ENCODE assay signal across 8 cellular contexts in the genomic region with DNA sequence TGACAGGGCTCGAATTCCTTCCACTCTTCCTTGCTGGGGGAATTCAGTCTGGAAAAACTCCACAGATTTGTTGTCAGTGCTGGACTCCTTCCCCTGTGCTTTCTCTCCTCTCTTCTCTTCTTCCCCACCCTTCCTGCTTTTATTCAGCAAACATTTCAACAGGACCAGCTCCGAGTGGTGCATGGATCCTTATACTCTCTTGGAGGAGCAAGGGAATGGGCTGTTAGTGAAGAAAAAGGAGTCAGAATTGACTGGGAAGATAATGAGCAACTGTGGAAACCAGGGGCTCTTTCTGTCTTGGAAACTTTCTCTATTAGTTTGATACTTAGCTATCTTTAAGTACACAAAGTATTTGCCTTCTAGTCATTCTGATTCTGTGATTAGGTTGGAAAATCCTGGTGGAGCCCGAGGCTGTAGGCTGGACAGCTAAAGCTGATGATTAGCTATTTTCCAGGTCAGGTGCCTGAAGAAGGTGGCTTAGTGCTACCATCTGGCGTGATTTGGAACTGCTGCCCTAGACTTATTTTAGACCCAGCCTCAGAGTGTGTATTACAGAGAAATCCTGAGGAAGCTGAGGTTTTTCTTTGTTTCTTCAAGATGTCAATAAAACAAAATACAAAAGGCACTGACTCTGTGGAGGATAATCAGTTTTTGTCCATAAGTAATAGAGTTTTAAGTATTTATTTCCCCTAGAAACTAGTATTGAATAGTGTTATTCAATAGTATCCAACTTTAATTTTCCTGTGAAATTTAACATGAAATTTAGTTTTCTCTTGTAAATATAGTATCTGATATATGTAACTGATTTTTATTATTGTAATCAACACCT. TPM values are rescaled to one million over a fixed set of nuclear protein-coding genes. Genes with fewer than 3 reads are reported as not detected.
DNase-seq lines count a peak whose midpoint lies in the region; ATAC-seq and TF ChIP-seq lines count a peak whose summit lies in the region.

No MANE protein-coding gene starts in this region.

- no peaks in the 10 kb centered on the region for H3K9me2 ChIP-seq in MM.1S (replicated peaks; ENCODE audit: insufficient read depth, low read length)

- H3K27me3 Mint-ChIP-seq in natural killer cell (ENCODE audit: low read depth in 2 of 2) = no peaks in the 10 kb centered on the region
- H3K27me3 Mint-ChIP-seq in T-helper 2 cell treated with Interferon-gamma antibody and Interleukin-4, amounts not matched to agents 5 μg/mL and 100 μg/mL, for 36 hours (ENCODE audit: low read depth) = no peaks in the 10 kb centered on the region

- H2AFZ ChIP-seq in MM.1S (ENCODE audit: low read length) = no peak overlapping the region

- ATAC-seq in natural killer cell = peak; percentile 50 to 70 (median 67)

- DNase-seq in HFF-Myc (ENCODE audit: extremely low read depth, low read depth) (peak; percentile 27), MM.1S (peak; percentile 51), fibroblast of gingiva (ENCODE audit: low read depth) (peak; percentile 64), natural killer cell (no peak)
- peak; percentile 33 for DNase-seq in activated CD4-positive, alpha-beta T cell treated with anti-CD3 and anti-CD28 coated beads, Interleukin-2, amount 50 U/mL, for 1 hour
- DNase-seq in T-helper 2 cell treated with Interferon-gamma antibody and Interleukin-4, amounts not matched to agents 5 μg/mL and 100 μg/mL, for 36 hours (ENCODE audit: low spot score) = no peak

- peak; percentile 89 for TF ChIP-seq CTCF in C4-2B (conservative IDR thresholded peaks at IDR 0.05)
- TF ChIP-seq CTCF in GM12875 (IDR thresholded peaks at IDR 0.05; ENCODE audit: borderline replicate concordance, insufficient read depth, low read depth, low read length) = peak; percentile 62; the same call in 1 of the 2 replicates
- peak; percentile 54 for TF ChIP-seq CTCF in HFF-Myc (IDR thresholded peaks at IDR 0.05; ENCODE audit: low read depth, low read length, missing control alignments)
- peak; percentile 60 for TF ChIP-seq CTCF in MM.1S (IDR thresholded peaks at IDR 0.05; ENCODE audit: low read length)
- peak; percentile 39 for TF ChIP-seq CTCF in natural killer cell (IDR thresholded peaks at IDR 0.05)

- peaks cover 0 to 11% of the 10 kb centered on the region in 2 donors for H3K4me1 Mint-ChIP-seq in natural killer cell
- peaks cover 7% of the 10 kb centered on the region for H3K4me1 Mint-ChIP-seq in T-helper 2 cell treated with Interferon-gamma antibody and Interleukin-4, amounts not matched to agents 5 μg/mL and 100 μg/mL, for 36 hours (ENCODE audit: low read depth)

- no peak overlapping the region for H3K9ac ChIP-seq in MM.1S (ENCODE audit: low read length)

- no peaks in the 10 kb centered on the region for H3K27me3 ChIP-seq in MM.1S (replicated peaks; ENCODE audit: insufficient read depth, low read length)

- H3K36me3 Mint-ChIP-seq in natural killer cell = peaks cover 23% of the 10 kb centered on the region
- peaks cover 20% of the 10 kb centered on the region for H3K36me3 Mint-ChIP-seq in T-helper 2 cell treated with Interferon-gamma antibody and Interleukin-4, amounts not matched to agents 5 μg/mL and 100 μg/mL, for 36 hours (ENCODE audit: low read depth)

- no peaks in the 10 kb centered on the region for H3F3A ChIP-seq in MM.1S (ENCODE audit: insufficient read depth, low read length)

- H3K4me3 ChIP-seq in GM12875 (ENCODE audit: low read depth, low read length) (no peak overlapping the region), HFF-Myc (replicated peaks; ENCODE audit: low read depth, low read length) (no peak overlapping the region), MM.1S (ENCODE audit: low read length) (no peak overlapping the region)

- H3K9me3 ChIP-seq in MM.1S (replicated peaks; ENCODE audit: insufficient read depth, low read length) = no peaks in the 10 kb centered on the region

- intact Hi-C loops in natural killer cell (cut with micrococcal nuclease) = loop anchor here (1.0 kb wide), 1 partner anchor 120 kb away; no protein-coding TSS in a partner anchor

- H3K4me1 ChIP-seq in MM.1S (ENCODE audit: low read length) = no peaks in the 10 kb centered on the region

- H3K27ac Mint-ChIP-seq in natural killer cell = peak overlapping the region in 1 of 2 donors; percentile 41
- H3K27ac Mint-ChIP-seq in T-helper 2 cell treated with Interferon-gamma antibody and Interleukin-4, amounts not matched to agents 5 μg/mL and 100 μg/mL, for 36 hours = no peak overlapping the region

- no peaks in the 10 kb centered on the region; the same call in 1 of the 2 replicates for H4K20me1 ChIP-seq in MM.1S (ENCODE audit: insufficient read depth, low read length)

- H3K79me2 ChIP-seq in MM.1S (ENCODE audit: low read length) = no peaks in the 10 kb centered on the region

- H3K36me3 ChIP-seq in MM.1S (replicated peaks; ENCODE audit: insufficient read depth, low read length) = no peaks in the 10 kb centered on the region

- H3K4me2 ChIP-seq in MM.1S (ENCODE audit: low read depth, low read length) = no peak overlapping the region

- H3K9me3 Mint-ChIP-seq in natural killer cell = no peaks in the 10 kb centered on the region
- no peaks in the 10 kb centered on the region for H3K9me3 Mint-ChIP-seq in T-helper 2 cell treated with Interferon-gamma antibody and Interleukin-4, amounts not matched to agents 5 μg/mL and 100 μg/mL, for 36 hours

- no peak overlapping the region for H3K4me3 Mint-ChIP-seq in natural killer cell
- no peak overlapping the region for H3K4me3 Mint-ChIP-seq in T-helper 2 cell treated with Interferon-gamma antibody and Interleukin-4, amounts not matched to agents 5 μg/mL and 100 μg/mL, for 36 hours

- peak overlapping the region; percentile 34; the same call in 1 of the 2 replicates for H3K27ac ChIP-seq in C4-2B
- no peak overlapping the region for H3K27ac ChIP-seq in MM.1S (ENCODE audit: low read length)

RNA-seq across cellular contexts. Expression of a gene that starts 38.4 kb away (rescaled TPM):
- total RNA-seq in natural killer cell = 10 to 100 TPM; 11.4 to 16.1 (median 12.7) TPM

Comparison
In these comparisons a context has a peak if more than half of its experiments do, and no peak if none do; other contexts are left out.
1. CTCF ChIP-seq: peak in every context shown above with its lines; median percentile 89 in C4-2B; 62 in GM12875; 60 in MM.1S; 54 in HFF-Myc; 39 in natural killer cell.
2. DNase-seq: peak in HFF-Myc (single experiment), MM.1S (single experiment), activated CD4-positive, alpha-beta T cell treated with anti-CD3 and anti-CD28 coated beads, Interleukin-2, amount 50 U/mL, for 1 hour (single experiment) and fibroblast of gingiva (single experiment); none in natural killer cell (single experiment) and T-helper 2 cell treated with Interferon-gamma antibody and Interleukin-4, amounts not matched to agents 5 μg/mL and 100 μg/mL, for 36 hours (single experiment).